In the genomic region with DNA sequence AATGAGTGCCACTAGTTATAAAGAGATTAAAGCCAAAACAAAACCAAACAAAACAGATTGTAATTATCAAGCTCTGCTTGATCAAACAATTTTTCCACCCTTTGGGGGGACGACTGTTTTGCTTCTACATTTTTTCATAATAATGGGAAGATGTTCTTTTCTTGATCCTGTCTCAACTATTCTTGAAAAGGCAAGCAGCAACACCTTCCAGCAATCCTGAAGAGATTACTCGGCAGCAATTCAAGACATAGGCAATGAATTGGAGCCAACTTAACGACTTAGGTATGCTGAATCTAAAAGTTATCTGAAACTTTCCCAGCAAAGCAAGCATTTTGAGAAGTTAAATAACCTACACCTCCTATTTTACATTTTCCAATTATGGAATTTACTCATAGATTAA, we compare ENCODE assay signal across 34 cellular contexts.
"Had no signal": no experiment of that assay in that cellular context is flagged by ENCODE, and none has a peak within 500 bp of the region (broad histone marks: within the 10 kb centered on the region; RNA-seq: fewer than 3 reads in every experiment).

No MANE protein-coding gene starts in this region.

- H3K4me1 ChIP-seq: adrenal gland, ascending aorta had no signal

- ATAC-seq: activated CD8-positive, alpha-beta T cell treated with anti-CD3 and anti-CD28 coated beads for 36 hours; activated naive CD4-positive, alpha-beta T cell treated with anti-CD3 and anti-CD28 coated beads, Interleukin-2, amount 50 U/mL, for 72 hours; activated T-cell treated with anti-CD3 and anti-CD28 coated beads, Interleukin-2, amount 50 U/mL, for 4 hours; activated T-cell treated with anti-CD3 and anti-CD28 coated beads, Interleukin-2, amount 50 U/mL, for 72 hours; activated T-helper 17 cell treated with anti-CD3 and anti-CD28 coated beads, Interleukin-2, amount 50 U/mL, for 72 hours; T-cell had no signal

- H3K27ac Mint-ChIP-seq: activated B cell treated with CpG ODN at 0.5 μM for 24 hours; activated CD4-positive, alpha-beta memory T cell treated with anti-CD3 and anti-CD28 coated beads for 36 hours; activated CD4-positive, alpha-beta T cell treated with anti-CD3 and anti-CD28 coated beads, Interleukin-2, amount 10 ng/mL, durations not matched to agents 24 days and 14 days; activated CD8-positive, alpha-beta T cell treated with anti-CD3 and anti-CD28 coated beads for 36 hours; activated naive CD4-positive, alpha-beta T cell treated with anti-CD3 and anti-CD28 coated beads for 36 hours; activated naive CD4-positive, alpha-beta T cell treated with anti-CD3 and anti-CD28 coated beads, Interleukin-2, amount 50 U/mL, for 72 hours; activated naive CD8-positive, alpha-beta T cell treated with anti-CD3 and anti-CD28 coated beads for 36 hours; activated T-cell treated with anti-CD3 and anti-CD28 coated beads, Interleukin-2, amount 50 U/mL, for 72 hours; activated T-helper 1 cell treated with anti-CD3 and anti-CD28 coated beads, Interleukin-12 subunit alpha, Interleukin-12 subunit beta, Interleukin-2, Interleukin-4 antibody, amounts not matched to agents 30 ng/mL and 10 ng/mL and 1 ng/mL, durations not matched to agents 14 hours and 24 hours and 36 hours; activated T-helper 17 cell treated with anti-CD3 and anti-CD28 coated beads, Interleukin-2, amount 50 U/mL, for 72 hours; brain; T-cell; T-helper 1 cell treated with Interleukin-12 subunit alpha and Interleukin-12 subunit beta and Interleukin-4 antibody, amounts not matched to agents 30 μg/mL and 1 μg/mL, for 36 hours; T-helper 2 cell treated with Interferon-gamma antibody and Interleukin-4, amounts not matched to agents 5 μg/mL and 100 μg/mL, for 36 hours had no signal

- H3K9me3 ChIP-seq: adrenal gland, ascending aorta had no signal

- H3K4me3 Mint-ChIP-seq: activated B cell treated with CpG ODN at 0.5 μM for 24 hours; activated CD4-positive, alpha-beta memory T cell treated with anti-CD3 and anti-CD28 coated beads for 36 hours; activated CD4-positive, alpha-beta T cell treated with anti-CD3 and anti-CD28 coated beads, Interleukin-2, amount 10 ng/mL, durations not matched to agents 24 days and 14 days; activated CD8-positive, alpha-beta T cell treated with anti-CD3 and anti-CD28 coated beads for 36 hours; activated naive CD4-positive, alpha-beta T cell treated with anti-CD3 and anti-CD28 coated beads for 36 hours; activated naive CD8-positive, alpha-beta T cell treated with anti-CD3 and anti-CD28 coated beads for 36 hours; activated T-cell treated with anti-CD3 and anti-CD28 coated beads, Interleukin-2, amount 50 U/mL, for 4 hours; activated T-cell treated with anti-CD3 and anti-CD28 coated beads, Interleukin-2, amount 50 U/mL, for 72 hours; activated T-helper 1 cell treated with anti-CD3 and anti-CD28 coated beads, Interleukin-12 subunit alpha, Interleukin-12 subunit beta, Interleukin-2, Interleukin-4 antibody, amounts not matched to agents 30 ng/mL and 10 ng/mL and 1 ng/mL, durations not matched to agents 14 hours and 24 hours and 36 hours; activated T-helper 17 cell treated with anti-CD3 and anti-CD28 coated beads, Interleukin-2, amount 50 U/mL, for 72 hours; brain; T-cell; T-helper 1 cell treated with Interleukin-12 subunit alpha and Interleukin-12 subunit beta and Interleukin-4 antibody, amounts not matched to agents 30 μg/mL and 1 μg/mL, for 36 hours; T-helper 2 cell treated with Interferon-gamma antibody and Interleukin-4, amounts not matched to agents 5 μg/mL and 100 μg/mL, for 36 hours had no signal

- H3K36me3 Mint-ChIP-seq: activated CD4-positive, alpha-beta memory T cell treated with anti-CD3 and anti-CD28 coated beads for 36 hours; brain; T-cell had no signal

- DNase-seq: activated B cell treated with CpG ODN at 0.5 μM for 24 hours; activated CD4-positive, alpha-beta memory T cell treated with anti-CD3 and anti-CD28 coated beads for 36 hours; activated CD4-positive, alpha-beta T cell treated with anti-CD3 and anti-CD28 coated beads for 4 hours; activated CD4-positive, alpha-beta T cell treated with anti-CD3 and anti-CD28 coated beads, Interleukin-2, amount 10 ng/mL, durations not matched to agents 24 days and 14 days; activated CD4-positive, alpha-beta T cell treated with anti-CD3 and anti-CD28 coated beads, Interleukin-2, amount 50 U/mL, for 1 hour; activated CD4-positive, alpha-beta T cell treated with anti-CD3 and anti-CD28 coated beads, Interleukin-2, amount 50 U/mL, for 4 hours; activated CD4-positive, CD25-positive, alpha-beta regulatory T cell treated with anti-CD3 and anti-CD28 coated beads, Interleukin-2, amount 50 U/mL, for 72 hours; activated CD8-positive, alpha-beta memory T cell treated with anti-CD3 and anti-CD28 coated beads, Interleukin-2, amount 50 U/mL, for 4 hours; activated CD8-positive, alpha-beta T cell treated with anti-CD3 and anti-CD28 coated beads for 36 hours; activated effector memory CD4-positive, alpha-beta T cell treated with anti-CD3 and anti-CD28 coated beads, Interleukin-2, amount 50 U/mL, for 16 hours; activated gamma-delta T cell treated with Interleukin-2 at 50 U/mL for 16 hours; activated naive CD4-positive, alpha-beta T cell; activated naive CD4-positive, alpha-beta T cell treated with anti-CD3 and anti-CD28 coated beads for 36 hours; activated naive CD4-positive, alpha-beta T cell treated with anti-CD3 and anti-CD28 coated beads, Interleukin-2, amount 50 U/mL, for 16 hours; activated naive CD8-positive, alpha-beta T cell treated with anti-CD3 and anti-CD28 coated beads for 36 hours; activated T-cell treated with anti-CD3 and anti-CD28 coated beads for 4 hours; activated T-cell treated with anti-CD3 and anti-CD28 coated beads, Interleukin-2, amount 50 U/mL, for 1 hour; activated T-cell treated with anti-CD3 and anti-CD28 coated beads, Interleukin-2, amount 50 U/mL, for 4 hours; activated T-cell treated with anti-CD3 and anti-CD28 coated beads, Interleukin-2, amount 50 U/mL, for 72 hours; adrenal gland; amniotic stem cell; anterior cingulate cortex; central memory CD4-positive, alpha-beta T cell; T-cell; T-helper 2 cell; T-helper 9 cell had no signal

- H3K27ac ChIP-seq: adrenal gland, ascending aorta, VCaP had no signal

- H3K4me3 ChIP-seq: adrenal gland, ascending aorta had no signal

- H3K27me3 ChIP-seq: adrenal gland, ascending aorta had no signal

- H3K4me1 Mint-ChIP-seq: activated B cell treated with CpG ODN at 0.5 μM for 24 hours, brain had no signal

- H3K36me3 ChIP-seq: adrenal gland, ascending aorta had no signal

- H3K9me3 Mint-ChIP-seq: activated B cell treated with CpG ODN at 0.5 μM for 24 hours; activated CD4-positive, alpha-beta memory T cell treated with anti-CD3 and anti-CD28 coated beads for 36 hours; activated T-helper 17 cell treated with anti-CD3 and anti-CD28 coated beads, Interleukin-2, amount 50 U/mL, for 72 hours had no signal
